In the genomic region with DNA sequence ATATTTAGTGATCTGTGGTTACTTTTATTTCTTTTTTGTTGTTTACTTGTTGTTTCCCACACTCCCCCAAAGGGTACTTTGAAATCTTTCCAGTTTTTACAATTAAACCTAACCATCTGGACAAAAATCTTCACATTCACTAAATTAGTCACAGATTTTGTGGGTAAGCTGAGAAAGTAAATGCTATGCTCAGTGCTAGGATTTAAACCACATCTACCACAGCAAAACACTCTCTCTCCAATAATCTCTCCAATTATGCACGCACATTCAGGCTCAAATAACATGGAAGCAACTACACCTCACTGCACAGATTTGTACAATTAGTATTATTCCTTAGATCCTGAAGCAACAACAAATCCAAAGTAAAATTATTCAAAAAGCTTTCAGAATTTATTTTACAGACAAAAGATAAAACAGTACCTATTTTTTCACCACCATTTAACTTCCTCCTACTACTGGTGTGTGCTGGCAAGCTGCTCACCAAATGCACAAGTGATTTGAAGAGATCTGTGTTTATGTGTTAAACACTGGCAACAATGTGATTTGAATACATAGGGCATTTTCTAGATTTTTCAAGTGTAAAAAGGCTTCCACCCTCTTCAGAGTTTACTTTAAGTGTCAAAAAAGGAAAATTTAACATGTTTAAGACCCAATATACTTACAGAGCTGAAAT, we compare ENCODE assay signal across 12 cellular contexts. TPM values are rescaled to one million over a fixed set of nuclear protein-coding genes. Genes with fewer than 3 reads are reported as not detected.
DNase-seq lines count a peak whose midpoint lies in the region; ATAC-seq, FAIRE-seq and TF ChIP-seq lines count a peak whose summit lies in the region.
"Had no signal": no experiment of that assay in that cellular context is flagged by ENCODE, and none has a peak within 500 bp of the region (broad histone marks: within the 10 kb centered on the region; RNA-seq: fewer than 3 reads in every experiment).

No MANE protein-coding gene starts in this region.

- H3K27ac Mint-ChIP-seq in Caco-2 (ENCODE audit: unreplicated experiment), result no peak overlapping the region
- H3K27ac Mint-ChIP-seq in activated T-helper 1 cell treated with anti-CD3 and anti-CD28 coated beads, Interleukin-12 subunit alpha, Interleukin-12 subunit beta, Interleukin-2, Interleukin-4 antibody, amounts not matched to agents 30 ng/mL and 10 ng/mL and 1 ng/mL, durations not matched to agents 14 hours and 24 hours and 36 hours, result no peak overlapping the region
- H3K27ac Mint-ChIP-seq: stimulated activated effector memory CD8-positive, alpha-beta T cell treated with anti-CD3 and anti-CD28 coated beads, Interleukin-12 subunit alpha, Interleukin-12 subunit beta, amount 100 ng/mL, for 72 hours had no signal

- TF ChIP-seq CTCF in Caco-2 (IDR thresholded peaks at IDR 0.05; ENCODE audit: insufficient read depth in 1 of 2, low read depth in 1 of 2, low read length in 1 of 2, severe bottlenecking in 1 of 2, unreplicated experiment in 1 of 2), result no peak

- intact Hi-C loops in Caco-2 (cut with micrococcal nuclease; ENCODE audit: unreplicated experiment), result no loop called here
- intact Hi-C loops in activated T-helper 1 cell treated with anti-CD3 and anti-CD28 coated beads, Interleukin-12 subunit alpha, Interleukin-12 subunit beta, Interleukin-2, Interleukin-4 antibody, amounts not matched to agents 30 ng/mL and 10 ng/mL and 1 ng/mL, durations not matched to agents 14 hours and 24 hours and 36 hours (cut with micrococcal nuclease), result no loop called here

- H3K36me3 Mint-ChIP-seq in Caco-2 (ENCODE audit: insufficient read depth, unreplicated experiment), result no peaks in the 10 kb centered on the region
- no peaks in the 10 kb centered on the region for H3K36me3 Mint-ChIP-seq in activated T-helper 1 cell treated with anti-CD3 and anti-CD28 coated beads, Interleukin-12 subunit alpha, Interleukin-12 subunit beta, Interleukin-2, Interleukin-4 antibody, amounts not matched to agents 30 ng/mL and 10 ng/mL and 1 ng/mL, durations not matched to agents 14 hours and 24 hours and 36 hours (ENCODE audit: low read depth)
- H3K36me3 Mint-ChIP-seq: stimulated activated effector memory CD8-positive, alpha-beta T cell treated with anti-CD3 and anti-CD28 coated beads, Interleukin-12 subunit alpha, Interleukin-12 subunit beta, amount 100 ng/mL, for 72 hours had no signal

- POLR2A ChIA-PET in Caco-2 (lab: Charles Lee), result no interaction called here

- BruUV-seq in Caco-2 (replicated peaks; lab: Mats Ljungman, UMichigan), result no TSS peak

- no peak for TF ChIP-seq POLR2A in GM12892 (IDR thresholded peaks at IDR 0.05; ENCODE audit: low read depth, low read length)

- H3K36me3 ChIP-seq in Caco-2 (ENCODE audit: control insufficient read depth, insufficient read depth, low read length), result no peaks in the 10 kb centered on the region; the same call in 1 of the 2 replicates

- H3K4me3 Mint-ChIP-seq in Caco-2 (ENCODE audit: unreplicated experiment), result no peak overlapping the region
- H3K4me3 Mint-ChIP-seq in activated T-helper 1 cell treated with anti-CD3 and anti-CD28 coated beads, Interleukin-12 subunit alpha, Interleukin-12 subunit beta, Interleukin-2, Interleukin-4 antibody, amounts not matched to agents 30 ng/mL and 10 ng/mL and 1 ng/mL, durations not matched to agents 14 hours and 24 hours and 36 hours, result no peak overlapping the region
- H3K4me3 Mint-ChIP-seq: activated T-cell treated with anti-CD3 and anti-CD28 coated beads, Interleukin-2, amount 50 U/mL, for 4 hours; stimulated activated effector memory CD8-positive, alpha-beta T cell treated with anti-CD3 and anti-CD28 coated beads, Interleukin-12 subunit alpha, Interleukin-12 subunit beta, amount 100 ng/mL, for 72 hours had no signal

- DNase-seq in GM12892 (ENCODE audit: insufficient read length) (no peak), NCI-H524 treated with DMSO at 0.1 percent for 48 hours (lab: John Stamatoyannopoulos, UW) (peak; percentile 42), glomerular visceral epithelial cell (ENCODE audit: extremely low spot score) (peak; percentile 67), retina (no peak), Caco-2 (no peak)
- DNase-seq in activated T-helper 1 cell treated with anti-CD3 and anti-CD28 coated beads, Interleukin-12 subunit alpha, Interleukin-12 subunit beta, Interleukin-2, Interleukin-4 antibody, amounts not matched to agents 30 ng/mL and 10 ng/mL and 1 ng/mL, durations not matched to agents 14 hours and 24 hours and 36 hours (ENCODE audit: low spot score), result no peak
- DNase-seq: activated T-cell treated with anti-CD3 and anti-CD28 coated beads, Interleukin-2, amount 50 U/mL, for 4 hours; T1000 had no signal

- FAIRE-seq in GM12892 (lab: Jason Lieb, UNC), result peak; percentile 42
- FAIRE-seq: colon had no signal

- no peak overlapping the region for H3K4me3 ChIP-seq in Caco-2 (ENCODE audit: low read depth, low read length)

- H3K27me3 ChIP-seq in Caco-2 (replicated peaks; ENCODE audit: control insufficient read depth, insufficient read depth, low read length), result no peaks in the 10 kb centered on the region

- H3K4me1 ChIP-seq in Caco-2, result peaks cover 20% of the 10 kb centered on the region

- CTCF ChIA-PET in Caco-2 (lab: Charles Lee), result no interaction called here

- H3K4me1 Mint-ChIP-seq in Caco-2 (ENCODE audit: low read depth, unreplicated experiment), result peaks cover 34% of the 10 kb centered on the region
- no peaks in the 10 kb centered on the region for H3K4me1 Mint-ChIP-seq in activated T-helper 1 cell treated with anti-CD3 and anti-CD28 coated beads, Interleukin-12 subunit alpha, Interleukin-12 subunit beta, Interleukin-2, Interleukin-4 antibody, amounts not matched to agents 30 ng/mL and 10 ng/mL and 1 ng/mL, durations not matched to agents 14 hours and 24 hours and 36 hours (ENCODE audit: low read depth)
- H3K4me1 Mint-ChIP-seq: stimulated activated effector memory CD8-positive, alpha-beta T cell treated with anti-CD3 and anti-CD28 coated beads, Interleukin-12 subunit alpha, Interleukin-12 subunit beta, amount 100 ng/mL, for 72 hours had no signal

- peak; percentile 52 for ATAC-seq in GM21717 (IDR thresholded peaks at IDR 0.05; ENCODE audit: unreplicated experiment)
- no peak for ATAC-seq in HG02840 (IDR thresholded peaks at IDR 0.05; ENCODE audit: low FRiP score, unreplicated experiment)
- ATAC-seq: activated T-cell treated with anti-CD3 and anti-CD28 coated beads, Interleukin-2, amount 50 U/mL, for 4 hours; stimulated activated effector memory CD8-positive, alpha-beta T cell treated with anti-CD3 and anti-CD28 coated beads, Interleukin-12 subunit alpha, Interleukin-12 subunit beta, amount 100 ng/mL, for 72 hours had no signal

- H3K9me3 Mint-ChIP-seq in Caco-2 (ENCODE audit: unreplicated experiment), result no peaks in the 10 kb centered on the region
- H3K9me3 Mint-ChIP-seq in activated T-helper 1 cell treated with anti-CD3 and anti-CD28 coated beads, Interleukin-12 subunit alpha, Interleukin-12 subunit beta, Interleukin-2, Interleukin-4 antibody, amounts not matched to agents 30 ng/mL and 10 ng/mL and 1 ng/mL, durations not matched to agents 14 hours and 24 hours and 36 hours, result no peaks in the 10 kb centered on the region

- H3K9me3 ChIP-seq in Caco-2, result no peaks in the 10 kb centered on the region

- no peaks in the 10 kb centered on the region for H3K27me3 Mint-ChIP-seq in Caco-2 (ENCODE audit: insufficient read depth, unreplicated experiment)
- peaks cover under 1% of the 10 kb centered on the region for H3K27me3 Mint-ChIP-seq in activated T-helper 1 cell treated with anti-CD3 and anti-CD28 coated beads, Interleukin-12 subunit alpha, Interleukin-12 subunit beta, Interleukin-2, Interleukin-4 antibody, amounts not matched to agents 30 ng/mL and 10 ng/mL and 1 ng/mL, durations not matched to agents 14 hours and 24 hours and 36 hours (ENCODE audit: insufficient read depth)

RNA-seq across cellular contexts. Expression of a gene that starts 16.6 kb away (rescaled TPM):
- 12.9 TPM for polyA plus RNA-seq in GM12892 (2012; ENCODE audit: missing spikeins)
- total RNA-seq in Caco-2 (2022), result 17.5 and 24.0 TPM in 2 replicates
- not detected in 2 replicates for total RNA-seq in activated T-helper 1 cell treated with anti-CD3 and anti-CD28 coated beads, Interleukin-12 subunit alpha, Interleukin-12 subunit beta, Interleukin-2, Interleukin-4 antibody, amounts not matched to agents 30 ng/mL and 10 ng/mL and 1 ng/mL, durations not matched to agents 14 hours and 24 hours and 36 hours

Comparison
In these comparisons a context has a peak if more than half of its experiments do, and no peak if none do; other contexts are left out.
1. DNase-seq: peak in NCI-H524 treated with DMSO at 0.1 percent for 48 hours (single experiment) and glomerular visceral epithelial cell (single experiment); none in GM12892 (single experiment), retina (single experiment), Caco-2 (0 of 2) and activated T-helper 1 cell treated with anti-CD3 and anti-CD28 coated beads, Interleukin-12 subunit alpha, Interleukin-12 subunit beta, Interleukin-2, Interleukin-4 antibody, amounts not matched to agents 30 ng/mL and 10 ng/mL and 1 ng/mL, durations not matched to agents 14 hours and 24 hours and 36 hours (single experiment).
2. RNA of a gene that starts 16.6 kb away (total RNA-seq): 17.5 to 24.0 TPM in Caco-2; not detected in activated T-helper 1 cell treated with anti-CD3 and anti-CD28 coated beads, Interleukin-12 subunit alpha, Interleukin-12 subunit beta, Interleukin-2, Interleukin-4 antibody, amounts not matched to agents 30 ng/mL and 10 ng/mL and 1 ng/mL, durations not matched to agents 14 hours and 24 hours and 36 hours; every median in the first group is over 10 times any median in the second.